ENCODE assay signal across 9 cellular contexts in genomic region chr9:72363226-72363625, GRCh38. TPM values are rescaled to one million over a fixed set of nuclear protein-coding genes. Genes with fewer than 3 reads are reported as not detected.
DNase-seq lines count a peak whose midpoint lies in the region; ATAC-seq, FAIRE-seq and TF ChIP-seq lines count a peak whose summit lies in the region.
"Had no signal": no experiment of that assay in that cellular context is flagged by ENCODE, and none has a peak within 500 bp of the region (broad histone marks: within the 10 kb centered on the region; RNA-seq: fewer than 3 reads in every experiment).

No MANE protein-coding gene starts in this region.

- H3K27me3 Mint-ChIP-seq in activated CD8-positive, alpha-beta memory T cell treated with anti-CD3 and anti-CD28 coated beads, Interleukin-2, amount 10 ng/mL, durations not matched to agents 7 days and 5 days: no peaks in the 10 kb centered on the region
- no peaks in the 10 kb centered on the region for H3K27me3 Mint-ChIP-seq in activated naive CD8-positive, alpha-beta T cell treated with anti-CD3 and anti-CD28 coated beads, Interleukin-2, amount 50 U/mL, for 24 hours

- peaks cover 54% of the 10 kb centered on the region for H3K4me1 Mint-ChIP-seq in activated CD8-positive, alpha-beta memory T cell treated with anti-CD3 and anti-CD28 coated beads, Interleukin-2, amount 10 ng/mL, durations not matched to agents 7 days and 5 days
- H3K4me1 Mint-ChIP-seq in activated naive CD8-positive, alpha-beta T cell treated with anti-CD3 and anti-CD28 coated beads, Interleukin-2, amount 50 U/mL, for 24 hours: peaks cover 56% of the 10 kb centered on the region

- peaks cover 7% of the 10 kb centered on the region for H3K36me3 ChIP-seq in thoracic aorta

- no peak for FAIRE-seq in HTR-8/SVneo (lab: Jason Lieb, UNC)
- FAIRE-seq: colon had no signal

- no peak for TF ChIP-seq CTCF in thoracic aorta (IDR thresholded peaks at IDR 0.05)

- peak overlapping the region; percentile 88 for H3K4me3 Mint-ChIP-seq in activated CD8-positive, alpha-beta memory T cell treated with anti-CD3 and anti-CD28 coated beads, Interleukin-2, amount 10 ng/mL, durations not matched to agents 7 days and 5 days
- H3K4me3 Mint-ChIP-seq in activated naive CD8-positive, alpha-beta T cell treated with anti-CD3 and anti-CD28 coated beads, Interleukin-2, amount 50 U/mL, for 24 hours: peak overlapping the region; percentile 85

- H3K4me3 ChIP-seq in thoracic aorta: peak overlapping the region; percentile 99

- CTCF ChIA-PET in activated CD8-positive, alpha-beta memory T cell treated with anti-CD3 and anti-CD28 coated beads, Interleukin-2, amount 10 ng/mL, durations not matched to agents 7 days and 5 days (lab: Charles Lee): interaction anchor here (1.3 to 2.1 kb wide), 4 partner anchors 26 to 163 kb away, joined by 3 to 9 read pairs (median 5); no protein-coding TSS in a partner anchor

- H3K36me3 Mint-ChIP-seq in activated CD8-positive, alpha-beta memory T cell treated with anti-CD3 and anti-CD28 coated beads, Interleukin-2, amount 10 ng/mL, durations not matched to agents 7 days and 5 days: peaks cover 39% of the 10 kb centered on the region
- H3K36me3 Mint-ChIP-seq in activated naive CD8-positive, alpha-beta T cell treated with anti-CD3 and anti-CD28 coated beads, Interleukin-2, amount 50 U/mL, for 24 hours (ENCODE audit: low read depth): peaks cover 44% of the 10 kb centered on the region

- H3K27ac Mint-ChIP-seq in activated CD8-positive, alpha-beta memory T cell treated with anti-CD3 and anti-CD28 coated beads, Interleukin-2, amount 10 ng/mL, durations not matched to agents 7 days and 5 days: peak overlapping the region; percentile 93
- peak overlapping the region; percentile 89 for H3K27ac Mint-ChIP-seq in activated naive CD8-positive, alpha-beta T cell treated with anti-CD3 and anti-CD28 coated beads, Interleukin-2, amount 50 U/mL, for 24 hours

- no peaks in the 10 kb centered on the region for H3K9me3 Mint-ChIP-seq in activated CD8-positive, alpha-beta memory T cell treated with anti-CD3 and anti-CD28 coated beads, Interleukin-2, amount 10 ng/mL, durations not matched to agents 7 days and 5 days (ENCODE audit: low read depth)
- no peaks in the 10 kb centered on the region for H3K9me3 Mint-ChIP-seq in activated naive CD8-positive, alpha-beta T cell treated with anti-CD3 and anti-CD28 coated beads, Interleukin-2, amount 50 U/mL, for 24 hours

- no peaks in the 10 kb centered on the region for H3K27me3 ChIP-seq in thoracic aorta (replicated peaks; ENCODE audit: insufficient read depth)

- no peak for DNase-seq in activated CD8-positive, alpha-beta memory T cell treated with anti-CD3 and anti-CD28 coated beads, Interleukin-2, amount 10 ng/mL, durations not matched to agents 7 days and 5 days
- DNase-seq in activated CD8-positive, alpha-beta memory T cell treated with anti-CD3 and anti-CD28 coated beads, Interleukin-2, amount 50 U/mL, for 4 hours: no peak
- DNase-seq in activated naive CD8-positive, alpha-beta T cell treated with anti-CD3 and anti-CD28 coated beads, Interleukin-2, amount 50 U/mL, for 24 hours: no peak
- DNase-seq in left kidney (ENCODE audit: low read depth, low spot score) (peak; percentile 23), thoracic aorta (ENCODE audit: low spot score) (no peak), HTR-8/SVneo (ENCODE audit: insufficient read length, low spot score) (no peak), NCI-H1694 (lab: John Stamatoyannopoulos, UW) (no peak)
- DNase-seq in activated CD4-positive, CD25-positive, alpha-beta regulatory T cell treated with anti-CD3 and anti-CD28 coated beads, Interleukin-2, amount 50 U/mL, for 72 hours: no peak

- H3K4me1 ChIP-seq in thoracic aorta (ENCODE audit: control insufficient read depth in 1 of 2, low read depth in 2 of 2): peaks cover 30 to 35% of the 10 kb centered on the region in 2 donors

- peak overlapping the region; percentile 100 for H3K27ac ChIP-seq in thoracic aorta

- no peaks in the 10 kb centered on the region for H3K9me3 ChIP-seq in thoracic aorta

- ATAC-seq in activated CD8-positive, alpha-beta memory T cell treated with anti-CD3 and anti-CD28 coated beads, Interleukin-2, amount 10 ng/mL, durations not matched to agents 7 days and 5 days: no peak
- no peak for ATAC-seq in activated naive CD8-positive, alpha-beta T cell treated with anti-CD3 and anti-CD28 coated beads, Interleukin-2, amount 50 U/mL, for 24 hours
- ATAC-seq in thoracic aorta (ENCODE audit: insufficient number of reproducible peaks, low FRiP score, low read depth): no peak

RNA-seq across cellular contexts. Expression of gene ZFAND5, which starts 1.8 kb away (rescaled TPM):
- total RNA-seq in activated CD8-positive, alpha-beta memory T cell treated with anti-CD3 and anti-CD28 coated beads, Interleukin-2, amount 10 ng/mL, durations not matched to agents 7 days and 5 days: 100 to 1,000 TPM in 1 of 2 experiments, 10 to 100 TPM in 1; 71.7 to 112 TPM
- 100 to 1,000 TPM; 160 to 195 TPM for total RNA-seq in thoracic aorta
